ENCODE assay signal across 12 cellular contexts in genomic region chr15:85411992-85412538, GRCh38. TPM values are rescaled to one million over a fixed set of nuclear protein-coding genes. Genes with fewer than 3 reads are reported as not detected.
DNase-seq lines count a peak whose midpoint lies in the region; ATAC-seq, FAIRE-seq and TF ChIP-seq lines count a peak whose summit lies in the region.
"Had no signal": no experiment of that assay in that cellular context is flagged by ENCODE, and none has a peak within 500 bp of the region (broad histone marks: within the 10 kb centered on the region; RNA-seq: fewer than 3 reads in every experiment).

No MANE protein-coding gene starts in this region.

- H3K4me1 ChIP-seq in breast epithelium, result no peaks in the 10 kb centered on the region
- peaks cover 83% of the 10 kb centered on the region for H3K4me1 ChIP-seq in OCI-LY7 (ENCODE audit: insufficient read depth, low read length, poor library complexity, severe bottlenecking)
- H3K4me1 ChIP-seq in endothelial cell of umbilical vein (ENCODE audit: control insufficient read depth, extremely low read depth, insufficient read depth, low read length), result peaks cover 48% of the 10 kb centered on the region
- peaks cover 38% of the 10 kb centered on the region for H3K4me1 ChIP-seq in suprapubic skin

- H3K27ac ChIP-seq in breast epithelium (no peak overlapping the region), OCI-LY7 (ENCODE audit: low read depth, low read length, poor library complexity, severe bottlenecking) (peak overlapping the region; percentile 71), endothelial cell of umbilical vein (ENCODE audit: insufficient read depth, low read depth, low read length) (no peak overlapping the region), suprapubic skin (peak overlapping the region; percentile 48)

- 38% methylated on average over 4 of the region's 4 CpGs for WGBS in suprapubic skin

- TF ChIP-seq POLR2A in breast epithelium (IDR thresholded peaks at IDR 0.05) (no peak), endothelial cell of umbilical vein (IDR thresholded peaks at IDR 0.05; ENCODE audit: low read depth, low read length) (no peak), suprapubic skin (IDR thresholded peaks at IDR 0.05) (no peak)

- H3K4me1 Mint-ChIP-seq in MCF 10A (ENCODE audit: insufficient read depth, unreplicated experiment), result peaks cover 69% of the 10 kb centered on the region

- no peaks in the 10 kb centered on the region for H3K9me3 Mint-ChIP-seq in MCF 10A (ENCODE audit: unreplicated experiment)
- H3K9me3 Mint-ChIP-seq: GM23338 had no signal

- CTCF ChIA-PET in MCF 10A (lab: Yijun Ruan, JAX) (interaction anchor here (0.6 to 8.0 kb wide), 11 partner anchors 8 to 288 kb away, joined by 3 to 134 read pairs (median 11); no protein-coding TSS in a partner anchor), OCI-LY7 (lab: Charles Lee; ENCODE audit: unreplicated experiment) (interaction anchor here (1.0 to 3.3 kb wide), 5 partner anchors 7 to 81 kb away, joined by 3 to 24 read pairs (median 5); no protein-coding TSS in a partner anchor), endothelial cell of umbilical vein (lab: Charles Lee) (interaction anchor here (1.3 to 5.0 kb wide), 6 partner anchors 9 to 115 kb away, joined by 3 to 107 read pairs (median 34); partner anchors contain the start of gene AKAP13)

- no peak for ATAC-seq in GM21423 (IDR thresholded peaks at IDR 0.05; ENCODE audit: unreplicated experiment)
- ATAC-seq: right cardiac atrium had no signal

- H3K27me3 Mint-ChIP-seq in MCF 10A (ENCODE audit: insufficient read depth, unreplicated experiment), result no peaks in the 10 kb centered on the region

- no peaks in the 10 kb centered on the region for H3K36me3 ChIP-seq in breast epithelium
- peaks cover 16% of the 10 kb centered on the region for H3K36me3 ChIP-seq in OCI-LY7 (ENCODE audit: insufficient read depth, low read length)
- H3K36me3 ChIP-seq in endothelial cell of umbilical vein (ENCODE audit: control insufficient read depth in 2 of 2, extremely low read depth in 1 of 2, insufficient read depth in 2 of 2, low read length in 2 of 2), result no peaks in the 10 kb centered on the region
- no peaks in the 10 kb centered on the region for H3K36me3 ChIP-seq in suprapubic skin

- H3K9ac ChIP-seq in endothelial cell of umbilical vein (replicated peaks; ENCODE audit: extremely low read depth, insufficient read depth, low read length), result no peak overlapping the region

- H3K27me3 ChIP-seq in breast epithelium, result no peaks in the 10 kb centered on the region
- H3K27me3 ChIP-seq in endothelial cell of umbilical vein (ENCODE audit: control insufficient read depth in 2 of 2, insufficient read depth in 2 of 2, low read length in 2 of 2), result no peaks in the 10 kb centered on the region
- no peaks in the 10 kb centered on the region for H3K27me3 ChIP-seq in suprapubic skin

- H3K79me2 ChIP-seq in OCI-LY7 (ENCODE audit: insufficient read depth, low read depth, low read length) (peaks cover 100% of the 10 kb centered on the region), endothelial cell of umbilical vein (ENCODE audit: control insufficient read depth, insufficient read depth, low read length) (peaks cover 77% of the 10 kb centered on the region)

- H2AFZ ChIP-seq in OCI-LY7 (ENCODE audit: low read length) (no peak overlapping the region), endothelial cell of umbilical vein (ENCODE audit: low read depth, low read length) (no peak overlapping the region)
- H2AFZ ChIP-seq: GM23338 had no signal

- dilution Hi-C loops in endothelial cell of umbilical vein (cut with MboI; ENCODE audit: extremely low pct_ligation_motif_present, low sequenced_read_pairs), result no loop called here

- no peaks in the 10 kb centered on the region for H3K9me3 ChIP-seq in breast epithelium
- H3K9me3 ChIP-seq in OCI-LY7 (ENCODE audit: low read length), result no peaks in the 10 kb centered on the region
- no peaks in the 10 kb centered on the region for H3K9me3 ChIP-seq in endothelial cell of umbilical vein (replicated peaks; ENCODE audit: control insufficient read depth, insufficient read depth, low read length)
- H3K9me3 ChIP-seq in suprapubic skin, result no peaks in the 10 kb centered on the region

- intact Hi-C loops in MCF 10A (cut with micrococcal nuclease) (no loop called here), breast epithelium (cut with DNase I; ENCODE audit: low total_unique reads) (no loop called here), OCI-LY7 (cut with micrococcal nuclease; ENCODE audit: unreplicated experiment) (no loop called here), endothelial cell of umbilical vein (cut with micrococcal nuclease) (loop anchor here (2.0 kb wide), 1 partner anchor 67 kb away; no protein-coding TSS in a partner anchor)

- BruUV-seq in MCF 10A (replicated peaks; lab: Mats Ljungman, UMichigan) (no TSS peak), OCI-LY7 (replicated peaks; lab: Mats Ljungman, UMichigan) (no TSS peak), endothelial cell of umbilical vein (replicated peaks; lab: Mats Ljungman, UMichigan) (no TSS peak)

- DNase-seq in MCF 10A (ENCODE audit: unreplicated experiment) (peak; percentile 33), breast epithelium (ENCODE audit: low spot score in 2 of 2) (no peak), OCI-LY7 (ENCODE audit: low spot score) (no peak), endothelial cell of umbilical vein (ENCODE audit: low read depth, low spot score) (no peak), suprapubic skin (ENCODE audit: low spot score in 2 of 2) (no peak), retina (no peak), RCC 7860 (ENCODE audit: low spot score) (no peak)
- DNase-seq: C1 segment of cervical spinal cord, left ventricle myocardium superior, right cardiac atrium had no signal

- peaks cover 31% of the 10 kb centered on the region; the same call in 1 of the 2 replicates for H4K20me1 ChIP-seq in OCI-LY7 (ENCODE audit: insufficient read depth, low read length)
- H4K20me1 ChIP-seq in endothelial cell of umbilical vein (replicated peaks; ENCODE audit: control insufficient read depth, extremely low read depth, insufficient read depth, low read length), result no peaks in the 10 kb centered on the region

- TF ChIP-seq CTCF in MCF 10A (IDR thresholded peaks at IDR 0.05; ENCODE audit: unreplicated experiment) (no peak), breast epithelium (IDR thresholded peaks at IDR 0.05) (no peak), OCI-LY7 (conservative IDR thresholded peaks at IDR 0.05; ENCODE audit: low read length) (no peak), endothelial cell of umbilical vein (IDR thresholded peaks at IDR 0.05; ENCODE audit: extremely low read depth in 1 of 2, insufficient read depth in 1 of 2, low read depth in 1 of 2, low read length in 2 of 2) (no peak), suprapubic skin (IDR thresholded peaks at IDR 0.05) (no peak)

- POLR2A ChIA-PET in MCF 10A (lab: Yijun Ruan, JAX) (interaction anchor here (0.6 to 4.4 kb wide), 16 partner anchors 8 to 1818 kb away, joined by 3 to 94 read pairs (median 5); partner anchors contain the start of gene AKAP13), OCI-LY7 (lab: Charles Lee) (interaction anchor here (0.6 to 8.8 kb wide), 17 partner anchors 9 to 105 kb away, joined by 3 to 109 read pairs (median 6); partner anchors contain the start of gene AKAP13), endothelial cell of umbilical vein (lab: Charles Lee) (no interaction called here)

- H3K27ac Mint-ChIP-seq in MCF 10A (ENCODE audit: low read depth, unreplicated experiment), result peak overlapping the region; percentile 44
- H3K27ac Mint-ChIP-seq: GM23338 had no signal

- H3K4me3 ChIP-seq in breast epithelium (no peak overlapping the region), OCI-LY7 (ENCODE audit: low read depth, low read length, poor library complexity, severe bottlenecking) (peak overlapping the region; percentile 28), endothelial cell of umbilical vein (replicated peaks in 1 of 3; ENCODE audit: insufficient read depth in 1 of 3, low read depth in 1 of 3, low read length in 3 of 3) (no peak overlapping the region), suprapubic skin (no peak overlapping the region)
- H3K4me3 ChIP-seq: GM23338 had no signal

- no peak for TF ChIP-seq EP300 in suprapubic skin (IDR thresholded peaks at IDR 0.05)

- peak overlapping the region; percentile 84 for H3K4me2 ChIP-seq in OCI-LY7 (ENCODE audit: low read length)
- peak overlapping the region; percentile 21 for H3K4me2 ChIP-seq in endothelial cell of umbilical vein (ENCODE audit: insufficient read depth, low read length)
- H3K4me2 ChIP-seq: GM23338 had no signal

- H3K9me2 ChIP-seq in OCI-LY7 (ENCODE audit: insufficient read depth, low read length), result no peaks in the 10 kb centered on the region

- no peak overlapping the region for H3K4me3 Mint-ChIP-seq in MCF 10A (ENCODE audit: unreplicated experiment)
- H3K4me3 Mint-ChIP-seq: GM23338 had no signal

- FAIRE-seq in endothelial cell of umbilical vein (lab: Jason Lieb, UNC), result no peak
- no peak for FAIRE-seq in RCC 7860 (lab: Jason Lieb, UNC)

- H3K9me1 ChIP-seq in endothelial cell of umbilical vein (replicated peaks; ENCODE audit: control insufficient read depth, extremely low read depth, insufficient read depth, low read length), result no peaks in the 10 kb centered on the region

- H3K36me3 Mint-ChIP-seq in MCF 10A (ENCODE audit: insufficient read depth, unreplicated experiment), result peaks cover 28% of the 10 kb centered on the region

TF ChIP-seq in endothelial cell of umbilical vein, 7 proteins besides CTCF, POLR2A, EP300 and RAD21 (continues in another document):
- TF ChIP-seq POLR2AphosphoS5 (IDR thresholded peaks at IDR 0.05; ENCODE audit: insufficient read depth, low read depth, low read length) (no peak), MAX (IDR thresholded peaks at IDR 0.05; ENCODE audit: insufficient read depth, insufficient read length) (no peak), EZH2 (IDR thresholded peaks at IDR 0.05; ENCODE audit: borderline replicate concordance, low read depth, low read length, severe bottlenecking) (no peak), MYC (IDR thresholded peaks at IDR 0.05; ENCODE audit: low read depth, low read length) (no peak), GATA2 (IDR thresholded peaks at IDR 0.05; ENCODE audit: insufficient read depth, insufficient read length, low read depth, low read length) (no peak)

RNA-seq across cellular contexts. Expression of gene AKAP13, which starts 31.7 kb away (rescaled TPM):
- total RNA-seq in MCF 10A (2022), result 65.7 and 92.9 TPM in 2 replicates
- total RNA-seq in breast epithelium, result 100 to 1,000 TPM; 198 to 331 (median 259) TPM
- total RNA-seq in OCI-LY7 (2014; rRNA removed; shearing (Covaris generic)), result 124 and 140 TPM in 2 replicates
- total RNA-seq in OCI-LY7 (2022), result 250 and 261 TPM in 2 replicates
- 80.3 and 87.8 TPM in 2 replicates for total RNA-seq in endothelial cell of umbilical vein
- polyA plus RNA-seq in endothelial cell of umbilical vein, result 20.8 and 22.8 TPM in 2 replicates
- 14.3 and 15.7 TPM in 2 replicates for polyA plus RNA-seq in endothelial cell of umbilical vein (2011; cell fraction: cytosol; rRNA removed)
- 56.1 and 74.7 TPM in 2 replicates for polyA plus RNA-seq in endothelial cell of umbilical vein (2011; cell fraction: nucleus; rRNA removed)
- polyA plus RNA-seq in endothelial cell of umbilical vein (2012), result 30.6 and 35.5 TPM in 2 replicates
- 113 and 119 TPM in 2 replicates for polyA minus RNA-seq in endothelial cell of umbilical vein
- 55.7 TPM for polyA minus RNA-seq in endothelial cell of umbilical vein (2011; cell fraction: cytosol; rRNA and poly(A)+ RNA removed)
- 234 and 316 TPM in 2 replicates for polyA minus RNA-seq in endothelial cell of umbilical vein (2011; cell fraction: nucleus; rRNA and poly(A)+ RNA removed)
- 100 to 1,000 TPM; 124 to 249 (median 163) TPM for total RNA-seq in suprapubic skin

Comparison
In these comparisons a context has a peak if more than half of its experiments do, and no peak if none do; other contexts are left out.
1. H3K27ac ChIP-seq: peak in OCI-LY7 (single experiment) and suprapubic skin (single experiment); none in breast epithelium (0 of 2) and endothelial cell of umbilical vein (single experiment).